1 cellular context compared by ENCODE assay signal in genomic region chr13:114314074-114314912, GRCh38.
TF ChIP-seq lines count a peak whose summit lies in the region.

CHAMP1 (plus strand) TSS chr13:114314503; CDS start chr13:114323843, 9,340 bp downstream.

TF ChIP-seq in K562, 482 proteins besides CTCF, POLR2A, EP300 and RAD21 (continued from another document and continues in another):
- TF ChIP-seq STAT6 (CRISPR knock-in tag; IDR thresholded peaks at IDR 0.05) = no peak
- no peak for TF ChIP-seq TFE3 (CRISPR knock-in tag; IDR thresholded peaks at IDR 0.05)
- no peak for TF ChIP-seq BDP1 (IDR thresholded peaks at IDR 0.05; ENCODE audit: insufficient read depth, insufficient read length)
- no peak for TF ChIP-seq RFX5 (IDR thresholded peaks at IDR 0.05; ENCODE audit: low read depth, low read length)
- TF ChIP-seq STAT5A (IDR thresholded peaks at IDR 0.05; ENCODE audit: borderline replicate concordance, low read length) = no peak
- TF ChIP-seq ZC3H11A (IDR thresholded peaks at IDR 0.05; ENCODE audit: low read depth, low read length) = no peak
- peak; percentile 72 for TF ChIP-seq ZKSCAN1 (IDR thresholded peaks at IDR 0.05; ENCODE audit: low read depth, low read length)
- TF ChIP-seq RFX1 (IDR thresholded peaks at IDR 0.05) = no peak
- TF ChIP-seq CTBP1 (IDR thresholded peaks at IDR 0.05; ENCODE audit: borderline replicate concordance) = peak; percentile 98
- TF ChIP-seq RCOR1 (IDR thresholded peaks at IDR 0.05; ENCODE audit: borderline replicate concordance in 1 of 2, low read depth in 2 of 2, low read length in 2 of 2) = 0 out of 4 replicates have a peak, but pooled peaks of 1 of the 2 experiments have one; percentile 4
- TF ChIP-seq BRF2 (IDR thresholded peaks at IDR 0.05; ENCODE audit: borderline replicate concordance, insufficient read depth, insufficient read length) = no peak
- peak; percentile 98 for TF ChIP-seq RBFOX2 (IDR thresholded peaks at IDR 0.05; ENCODE audit: low read depth, low read length)
- peak; percentile 90 for TF ChIP-seq TAF1 (IDR thresholded peaks at IDR 0.05; ENCODE audit: control insufficient read depth, extremely low read depth, insufficient read depth, low read length, severe bottlenecking)
- TF ChIP-seq ZBTB5 (IDR thresholded peaks at IDR 0.05) = no peak
- TF ChIP-seq HOXB6 (CRISPR knock-in tag; IDR thresholded peaks at IDR 0.05; ENCODE audit: borderline replicate concordance) = no peak
- TF ChIP-seq NFE2 (IDR thresholded peaks at IDR 0.05; ENCODE audit: low read depth) = no peak
- peak in 1 of 2 experiments; percentile 63; a peak in 1 of 4 replicates for TF ChIP-seq BCLAF1 (IDR thresholded peaks at IDR 0.05; ENCODE audit: borderline replicate concordance in 1 of 2, control insufficient read depth in 1 of 2, low read depth in 2 of 2, low read length in 1 of 2)
- no peak for TF ChIP-seq MAFF (IDR thresholded peaks at IDR 0.05; ENCODE audit: low read length)
- TF ChIP-seq SNIP1 (IDR thresholded peaks at IDR 0.05; ENCODE audit: low read depth) = no peak
- no peak for TF ChIP-seq ZNF551 (CRISPR knock-in tag; IDR thresholded peaks at IDR 0.05)
- no peak for TF ChIP-seq SPI1 (IDR thresholded peaks at IDR 0.05; ENCODE audit: borderline replicate concordance, low read depth, low read length)
- no peak for TF ChIP-seq ZNF766 (CRISPR knock-in tag; conservative IDR thresholded peaks at IDR 0.05)
- no peak for TF ChIP-seq ZNF212 (CRISPR knock-in tag; IDR thresholded peaks at IDR 0.05)
- TF ChIP-seq ARID2 (IDR thresholded peaks at IDR 0.05) = no peak
- TF ChIP-seq CBX8 (IDR thresholded peaks at IDR 0.05; ENCODE audit: borderline replicate concordance, extremely low read depth, low read depth, low read length, poor library complexity, severe bottlenecking) = no peak
- TF ChIP-seq GTF2E2 (tag; IDR thresholded peaks at IDR 0.05) = peak; percentile 53; the same call in 1 of the 2 replicates
- TF ChIP-seq ATF7 (IDR thresholded peaks at IDR 0.05) = peak; percentile 55; the same call in 1 of the 2 replicates
- TF ChIP-seq RNF219 (CRISPR knock-in tag; IDR thresholded peaks at IDR 0.05) = no peak
- peak; percentile 65 for TF ChIP-seq PCBP1 (IDR thresholded peaks at IDR 0.05; ENCODE audit: low read depth, low read length, poor library complexity, severe bottlenecking)
- TF ChIP-seq MTA1 (IDR thresholded peaks at IDR 0.05; ENCODE audit: borderline replicate concordance) = no peak
- 0 out of 2 replicates have a peak, but pooled peaks have one; percentile 21 for TF ChIP-seq NCOR1 (IDR thresholded peaks at IDR 0.05)
- TF ChIP-seq NFATC3 (IDR thresholded peaks at IDR 0.05) = no peak
- TF ChIP-seq NR2F6 (CRISPR knock-in tag; IDR thresholded peaks at IDR 0.05) = no peak
- peak; percentile 51 for TF ChIP-seq USF2 (CRISPR knock-in tag; IDR thresholded peaks at IDR 0.05)
- peak; percentile 76 for TF ChIP-seq RBM25 (IDR thresholded peaks at IDR 0.05; ENCODE audit: low read depth, low read length, severe bottlenecking)
- peak; percentile 92 for TF ChIP-seq CCNT2 (IDR thresholded peaks at IDR 0.05; ENCODE audit: borderline replicate concordance, extremely low read depth, insufficient read length, low read depth, low read length)
- TF ChIP-seq ELK3 (CRISPR knock-in tag; IDR thresholded peaks at IDR 0.05) = no peak
- no peak for TF ChIP-seq STAT5B (CRISPR knock-in tag; IDR thresholded peaks at IDR 0.05)
- TF ChIP-seq MECOM (CRISPR knock-in tag; IDR thresholded peaks at IDR 0.05) = no peak
- no peak for TF ChIP-seq DLX4 (CRISPR knock-in tag; IDR thresholded peaks at IDR 0.05)
- TF ChIP-seq ZNF23 (CRISPR knock-in tag; IDR thresholded peaks at IDR 0.05) = no peak
- no peak for TF ChIP-seq ATF1 (CRISPR knock-in tag; IDR thresholded peaks at IDR 0.05)
- peak; percentile 59 for TF ChIP-seq ATF1 (tag; IDR thresholded peaks at IDR 0.05)
- peak; percentile 52 for TF ChIP-seq CREM (IDR thresholded peaks at IDR 0.05; ENCODE audit: low read depth)
- TF ChIP-seq MTA3 (IDR thresholded peaks at IDR 0.05; ENCODE audit: borderline replicate concordance) = 0 out of 2 replicates have a peak, but pooled peaks have one; percentile 58
- no peak for TF ChIP-seq ARID3B (CRISPR knock-in tag; IDR thresholded peaks at IDR 0.05; ENCODE audit: borderline replicate concordance)
- no peak for TF ChIP-seq SMARCA4 (IDR thresholded peaks at IDR 0.05)
- TF ChIP-seq MLLT1 (IDR thresholded peaks at IDR 0.05) = no peak
